In the genomic region with DNA sequence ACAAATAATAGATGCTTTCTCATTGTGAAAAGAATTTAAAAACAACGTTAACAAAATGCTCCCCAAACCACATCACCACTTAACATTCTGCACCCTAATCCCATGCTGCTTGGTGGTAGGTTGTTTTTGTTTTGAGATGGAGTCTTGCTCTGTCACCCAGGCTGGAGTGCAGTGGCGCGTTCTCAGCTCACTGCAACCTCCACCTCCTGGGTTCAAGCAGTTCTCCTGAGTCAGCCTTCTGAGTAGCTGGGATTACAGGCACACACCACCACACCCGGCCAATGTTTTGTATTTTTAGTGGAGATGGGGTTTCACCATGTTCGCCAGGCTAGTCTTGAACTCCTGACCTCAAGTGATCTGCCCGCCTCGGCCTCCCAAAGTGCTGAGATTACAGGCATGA, we compare ENCODE assay signal across 8 cellular contexts.
A peak's percentile ranks its signal among the peaks of the same experiment; 100 is the strongest.
DNase-seq lines count a peak whose midpoint lies in the region; ATAC-seq and TF ChIP-seq lines count a peak whose summit lies in the region.
"Not testable (repeated sequence)": the region's sequence is repeated elsewhere in the genome, so short reads cannot be mapped to it uniquely, and the experiment has no call there.

No MANE protein-coding gene starts in this region.

- H3K36me3 Mint-ChIP-seq in activated naive CD4-positive, alpha-beta T cell treated with anti-CD3 and anti-CD28 coated beads, Interleukin-2, amount 50 U/mL, for 24 hours; osteocyte (ENCODE audit: unreplicated experiment); stimulated activated naive B cell treated with anti-CD40 and anti-IgM and Interleukin-4, amounts not matched to agents 10 μg/mL and 1 μg/mL and 100 μg/mL, for 72 hours: not testable (repeated sequence)
- peaks cover 12% of the 10 kb centered on the region for H3K36me3 Mint-ChIP-seq in dendritic cell treated with granulocyte-macrophage colony-stimulating factor and Interleukin-4, amounts not matched to agents 40 ng/mL and 50 ng/mL, for 4 days (ENCODE audit: low read depth)

- H3K36me3 ChIP-seq in left ventricle myocardium inferior; mesodermal cell (ENCODE audit: control insufficient read depth, insufficient read depth, low read length): not testable (repeated sequence)

- in situ Hi-C loops in ACHN (cut with HindIII; ENCODE audit: low pct_ligation_motif_present, low pct_unique_long_range_greater_than_20kb, low sequenced_read_pairs): not testable (repeated sequence)

- H3K27me3 Mint-ChIP-seq in activated naive CD4-positive, alpha-beta T cell treated with anti-CD3 and anti-CD28 coated beads, Interleukin-2, amount 50 U/mL, for 24 hours; dendritic cell treated with granulocyte-macrophage colony-stimulating factor and Interleukin-4, amounts not matched to agents 40 ng/mL and 50 ng/mL, for 4 days; osteocyte (ENCODE audit: unreplicated experiment); stimulated activated naive B cell treated with anti-CD40 and anti-IgM and Interleukin-4, amounts not matched to agents 10 μg/mL and 1 μg/mL and 100 μg/mL, for 72 hours: not testable (repeated sequence)

- H3K4me1 Mint-ChIP-seq in activated naive CD4-positive, alpha-beta T cell treated with anti-CD3 and anti-CD28 coated beads, Interleukin-2, amount 50 U/mL, for 24 hours: peaks cover 52% of the 10 kb centered on the region
- peaks cover 52% of the 10 kb centered on the region for H3K4me1 Mint-ChIP-seq in dendritic cell treated with granulocyte-macrophage colony-stimulating factor and Interleukin-4, amounts not matched to agents 40 ng/mL and 50 ng/mL, for 4 days (ENCODE audit: low read depth)
- H3K4me1 Mint-ChIP-seq in osteocyte (ENCODE audit: unreplicated experiment): peaks cover 39% of the 10 kb centered on the region
- peaks cover 30 to 34% of the 10 kb centered on the region in 2 donors for H3K4me1 Mint-ChIP-seq in stimulated activated naive B cell treated with anti-CD40 and anti-IgM and Interleukin-4, amounts not matched to agents 10 μg/mL and 1 μg/mL and 100 μg/mL, for 72 hours

- not testable (repeated sequence) for TF ChIP-seq CTCF in left ventricle myocardium inferior (IDR thresholded peaks at IDR 0.05; ENCODE audit: borderline replicate concordance); osteocyte (IDR thresholded peaks at IDR 0.05)

- H3K4me1 ChIP-seq in left ventricle myocardium inferior (peaks cover 100% of the 10 kb centered on the region), mesodermal cell (ENCODE audit: control insufficient read depth, insufficient read depth, low read length, poor library complexity, severe bottlenecking) (peaks cover 65% of the 10 kb centered on the region)

- peak overlapping the region; percentile 55 for H3K27ac Mint-ChIP-seq in activated naive CD4-positive, alpha-beta T cell treated with anti-CD3 and anti-CD28 coated beads, Interleukin-2, amount 50 U/mL, for 24 hours
- peak overlapping the region; percentile 31 for H3K27ac Mint-ChIP-seq in dendritic cell treated with granulocyte-macrophage colony-stimulating factor and Interleukin-4, amounts not matched to agents 40 ng/mL and 50 ng/mL, for 4 days
- H3K27ac Mint-ChIP-seq in osteocyte (ENCODE audit: unreplicated experiment): peak overlapping the region; percentile 71
- H3K27ac Mint-ChIP-seq in stimulated activated naive B cell treated with anti-CD40 and anti-IgM and Interleukin-4, amounts not matched to agents 10 μg/mL and 1 μg/mL and 100 μg/mL, for 72 hours: peak overlapping the region; percentile 85

- H3K4me3 ChIP-seq in left ventricle myocardium inferior; mesodermal cell (ENCODE audit: extremely low read depth, insufficient read depth, low read length, poor library complexity, severe bottlenecking): not testable (repeated sequence)

- H3K4me3 Mint-ChIP-seq in activated naive CD4-positive, alpha-beta T cell treated with anti-CD3 and anti-CD28 coated beads, Interleukin-2, amount 50 U/mL, for 24 hours; dendritic cell treated with granulocyte-macrophage colony-stimulating factor and Interleukin-4, amounts not matched to agents 40 ng/mL and 50 ng/mL, for 4 days; osteocyte (ENCODE audit: unreplicated experiment): not testable (repeated sequence)
- H3K4me3 Mint-ChIP-seq in stimulated activated naive B cell treated with anti-CD40 and anti-IgM and Interleukin-4, amounts not matched to agents 10 μg/mL and 1 μg/mL and 100 μg/mL, for 72 hours: peak overlapping the region in 1 of 2 donors; percentile 35

- not testable (repeated sequence) for H3K27me3 ChIP-seq in left ventricle myocardium inferior (ENCODE audit: low read depth)

- H3K9me3 ChIP-seq in left ventricle myocardium inferior (replicated peaks); mesodermal cell (ENCODE audit: control insufficient read depth, low read length): not testable (repeated sequence)

- intact Hi-C loops in dendritic cell treated with granulocyte-macrophage colony-stimulating factor and Interleukin-4, amounts not matched to agents 40 ng/mL and 50 ng/mL, for 4 days (cut with micrococcal nuclease); left ventricle myocardium inferior (cut with micrococcal nuclease): not testable (repeated sequence)

- H3K9me3 Mint-ChIP-seq in activated naive CD4-positive, alpha-beta T cell treated with anti-CD3 and anti-CD28 coated beads, Interleukin-2, amount 50 U/mL, for 24 hours; dendritic cell treated with granulocyte-macrophage colony-stimulating factor and Interleukin-4, amounts not matched to agents 40 ng/mL and 50 ng/mL, for 4 days; osteocyte (ENCODE audit: unreplicated experiment); stimulated activated naive B cell treated with anti-CD40 and anti-IgM and Interleukin-4, amounts not matched to agents 10 μg/mL and 1 μg/mL and 100 μg/mL, for 72 hours: not testable (repeated sequence)

- H3K27ac ChIP-seq in left ventricle myocardium inferior (replicated peaks) (peak overlapping the region; percentile 92), mesodermal cell (ENCODE audit: low read depth, low read length, severe bottlenecking) (peak overlapping the region; percentile 62)

- DNase-seq in ACHN: peak; percentile 25
- DNase-seq in LHCN-M2 (ENCODE audit: low read depth): peak; percentile 61
- not testable (repeated sequence) for DNase-seq in left ventricle myocardium inferior; osteocyte (ENCODE audit: extremely low spot score, unreplicated experiment); stimulated activated naive B cell treated with anti-CD40 and anti-IgM and Interleukin-4, amounts not matched to agents 10 μg/mL and 1 μg/mL and 100 μg/mL, for 72 hours

- ATAC-seq in stimulated activated naive B cell treated with anti-CD40 and anti-IgM and Interleukin-4, amounts not matched to agents 10 μg/mL and 1 μg/mL and 100 μg/mL, for 72 hours (replicated peaks): not testable (repeated sequence)

- WGBS in mesodermal cell (ENCODE audit: insufficient coverage in 2 of 2), 2 experiments: no CpG with 5 or more reads among the region's 7 CpGs

Comparison
In these comparisons a context has a peak if more than half of its experiments do, and no peak if none do; other contexts are left out.
1. H3K27ac Mint-ChIP-seq: peak in every context shown above with its lines; median percentile 85 in stimulated activated naive B cell treated with anti-CD40 and anti-IgM and Interleukin-4, amounts not matched to agents 10 μg/mL and 1 μg/mL and 100 μg/mL, for 72 hours; 71 in osteocyte; 55 in activated naive CD4-positive, alpha-beta T cell treated with anti-CD3 and anti-CD28 coated beads, Interleukin-2, amount 50 U/mL, for 24 hours; 31 in dendritic cell treated with granulocyte-macrophage colony-stimulating factor and Interleukin-4, amounts not matched to agents 40 ng/mL and 50 ng/mL, for 4 days.